In the genomic region with DNA sequence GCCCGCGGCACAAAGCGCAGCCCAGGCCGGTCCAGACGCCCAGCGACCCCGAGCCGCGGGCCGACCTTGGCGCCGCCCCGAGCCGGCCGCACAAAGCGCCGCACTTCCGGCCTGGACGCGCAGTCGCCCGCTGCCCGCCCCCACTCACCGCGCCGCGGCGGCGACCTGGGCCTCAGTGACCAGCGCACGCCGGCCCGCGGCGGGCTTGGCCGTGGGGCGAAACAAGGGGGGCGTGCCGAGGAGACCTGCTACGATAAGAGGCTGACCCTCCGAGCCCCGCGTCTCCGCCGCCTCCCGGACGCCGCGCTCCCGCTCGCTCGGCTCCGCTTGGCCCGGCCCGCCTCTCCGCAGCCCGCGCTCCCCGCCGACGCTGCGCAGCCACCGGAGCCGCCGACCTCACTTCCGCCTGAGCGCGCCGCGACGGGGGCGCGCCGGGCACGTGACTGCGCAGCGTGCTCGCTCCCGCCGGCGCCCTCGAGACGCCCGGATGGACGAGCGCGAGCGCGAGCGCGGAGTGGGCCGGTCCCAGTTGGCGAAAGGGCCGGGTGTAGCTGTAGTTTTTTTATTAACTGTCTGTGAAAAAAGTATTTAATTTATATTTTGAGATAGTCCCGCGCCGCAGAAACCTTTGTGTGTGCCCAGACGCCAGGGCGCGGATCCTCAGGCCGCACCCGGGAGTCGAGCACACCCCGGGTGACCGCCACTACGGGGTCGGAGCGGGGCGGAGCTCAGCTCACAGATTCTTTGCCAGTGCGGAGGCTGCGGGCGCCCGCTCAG, we compare ENCODE assay signal across 8 cellular contexts. TPM values are rescaled to one million over a fixed set of nuclear protein-coding genes. Genes with fewer than 3 reads are reported as not detected.
DNase-seq lines count a peak whose midpoint lies in the region; ATAC-seq lines count a peak whose summit lies in the region.

Gene FAM168B (minus strand): TSS at position 395 of the 777 bp plus-strand sequence. CDS start 10,814 bp downstream, outside the sequence.

- peak; percentile 67 for ATAC-seq in GM19468 (IDR thresholded peaks at IDR 0.05; ENCODE audit: extremely low read depth, unreplicated experiment)

- H3K36me3 ChIP-seq in endocrine pancreas (ENCODE audit: control insufficient read depth, insufficient read depth, low read length) (no peaks in the 10 kb centered on the region), mesodermal cell (ENCODE audit: control insufficient read depth, insufficient read depth, low read length) (peaks cover 37% of the 10 kb centered on the region)

- peak; percentile 94 for DNase-seq in COLO668 (lab: John Stamatoyannopoulos, UW; ENCODE audit: unreplicated experiment)
- peak; percentile 59 for DNase-seq in HS-27A (ENCODE audit: low read depth)
- DNase-seq in NOMO-1 treated with DMSO at 0.1 percent for 48 hours (lab: John Stamatoyannopoulos, UW; ENCODE audit: unreplicated experiment) = peak; percentile 74
- DNase-seq in activated CD8-positive, alpha-beta memory T cell treated with anti-CD3 and anti-CD28 coated beads, Interleukin-2, amount 50 U/mL, for 1 hour (ENCODE audit: extremely low read depth) = peak; percentile 50
- DNase-seq in stimulated activated CD8-positive, alpha-beta memory T cell treated with anti-CD3 and anti-CD28 coated beads, Interleukin-15, amount 100 ng/mL, for 4 hours (ENCODE audit: low read depth in 2 of 2) = peak; percentile 65 to 83

- WGBS in mesodermal cell (ENCODE audit: insufficient coverage in 2 of 2), 2 experiments = 0% methylated on average over 65 to 111 of the region's 113 CpGs

- H3K27me3 ChIP-seq in endocrine pancreas (ENCODE audit: control insufficient read depth, insufficient read depth, low read length) = no peaks in the 10 kb centered on the region

- peak within 1 kb of the TSS; percentile 98 for H3K27ac ChIP-seq in mesodermal cell (ENCODE audit: low read depth, low read length, severe bottlenecking)

- peak within 1 kb of the TSS; percentile 98 for H3K4me3 ChIP-seq in endocrine pancreas (ENCODE audit: control insufficient read depth, insufficient read depth, low read length)
- H3K4me3 ChIP-seq in mesodermal cell (ENCODE audit: extremely low read depth, insufficient read depth, low read length, poor library complexity, severe bottlenecking) = peak within 1 kb of the TSS; percentile 85

- H3K4me1 ChIP-seq in endocrine pancreas (ENCODE audit: control insufficient read depth, insufficient read depth, low read length) = peaks cover 5% of the 10 kb centered on the region
- no peaks in the 10 kb centered on the region for H3K4me1 ChIP-seq in mesodermal cell (ENCODE audit: control insufficient read depth, insufficient read depth, low read length, poor library complexity, severe bottlenecking)

- H3K9ac ChIP-seq in endocrine pancreas (ENCODE audit: control insufficient read depth, insufficient read depth, low read length) = peak within 1 kb of the TSS; percentile 86

- H3K9me3 ChIP-seq in endocrine pancreas (ENCODE audit: control insufficient read depth, low read length) (no peaks in the 10 kb centered on the region), mesodermal cell (ENCODE audit: control insufficient read depth, low read length) (no peaks in the 10 kb centered on the region)

RNA-seq across cellular contexts. Expression of gene FAM168B, which starts in this region (rescaled TPM):
- 77.8 TPM for polyA plus RNA-seq in mesodermal cell (2013, experiment 1 of 2)
- 66.0 TPM for polyA plus RNA-seq in mesodermal cell (2013, experiment 2 of 2)

Comparison
In these comparisons a context has a peak if more than half of its experiments do, and no peak if none do; other contexts are left out.
1. Peak in every context shown above with its lines: DNase-seq, ATAC-seq, H3K4me3 ChIP-seq and H3K27ac ChIP-seq.